In genomic region chr6:126083875-126084274, GRCh38 we compare ENCODE assay signal across 26 cellular contexts.
"Had no signal": no experiment of that assay in that cellular context is flagged by ENCODE, and none has a peak within 500 bp of the region (broad histone marks: within the 10 kb centered on the region; RNA-seq: fewer than 3 reads in every experiment).

No MANE protein-coding gene starts in this region.

- H3K9me3 ChIP-seq: stomach, suprapubic skin, testis, thoracic aorta, thyroid gland, tibial nerve, transverse colon, upper lobe of left lung, upper lobe of right lung, uterus had no signal

- H3K4me3 ChIP-seq: stomach, suprapubic skin, testis, thoracic aorta, thyroid gland, tibial artery, tibial nerve, transverse colon, upper lobe of left lung, upper lobe of right lung, uterus had no signal

- FAIRE-seq: urothelium cell line had no signal

- H3K36me3 ChIP-seq: stomach, suprapubic skin, thoracic aorta, thyroid gland, tibial artery, transverse colon, upper lobe of left lung, upper lobe of right lung, uterus had no signal

- H3K27ac ChIP-seq: stomach, suprapubic skin, testis, thoracic aorta, thyroid gland, tibial artery, tibial nerve, transverse colon, upper lobe of left lung, upper lobe of right lung, uterus had no signal

- DNase-seq: stimulated activated CD4-positive, alpha-beta T cell treated with anti-CD3 and anti-CD28 coated beads, Interleukin-2, amount 100 ng/mL, for 48 hours; stimulated activated CD4-positive, alpha-beta T cell treated with anti-CD3 and anti-CD28 coated beads, Interleukin-4, amount 100 ng/mL, for 1 hour; stimulated activated CD4-positive, alpha-beta T cell treated with anti-CD3 and anti-CD28 coated beads, Interleukin-4, amount 100 ng/mL, for 24 hours; stimulated activated CD4-positive, alpha-beta T cell treated with anti-CD3 and anti-CD28 coated beads, Interleukin-4, amount 100 ng/mL, for 4 hours; stimulated activated CD8-positive, alpha-beta memory T cell treated with anti-CD3 and anti-CD28 coated beads, Interleukin-4, amount 100 ng/mL, for 48 hours; stimulated activated naive B cell treated with anti-CD40 and anti-IgM and Interleukin-4, amounts not matched to agents 10 μg/mL and 1 μg/mL and 100 μg/mL, for 72 hours; stimulated activated naive CD4-positive, alpha-beta T cell; stimulated activated naive CD4-positive, alpha-beta T cell treated with Interleukin-2 at 50 U/mL for 16 hours; stimulated activated naive CD8-positive, alpha-beta T cell treated with anti-CD3 and anti-CD28 coated beads, Interleukin-15, amount 100 ng/mL, for 72 hours; stimulated activated naive CD8-positive, alpha-beta T cell treated with anti-CD3 and anti-CD28 coated beads, Interleukin-15, Interleukin-2, amounts not matched to agents 100 U/mL and 50 U/mL, for 24 hours; stomach; substantia nigra; testis; thyroid gland; tibial artery; transverse colon; trophoblast cell; upper lobe of left lung; upper lobe of right lung; uterus had no signal

- H3K27me3 ChIP-seq: stomach, suprapubic skin, testis, thyroid gland, tibial artery, tibial nerve, transverse colon, upper lobe of left lung, upper lobe of right lung, uterus had no signal

- ATAC-seq: stimulated activated effector memory CD8-positive, alpha-beta T cell treated with anti-CD3 and anti-CD28 coated beads, Interleukin-12 subunit alpha, Interleukin-12 subunit beta, amount 100 ng/mL, for 72 hours; stimulated activated memory B cell treated with anti-CD40 and anti-IgM and Interleukin-4, amounts not matched to agents 10 μg/mL and 1 μg/mL and 100 μg/mL, for 72 hours; stimulated activated naive B cell treated with anti-CD40 and anti-IgM and Interleukin-4, amounts not matched to agents 10 μg/mL and 1 μg/mL and 100 μg/mL, for 72 hours; stimulated activated naive CD8-positive, alpha-beta T cell treated with anti-CD3 and anti-CD28 coated beads, Interleukin-15, amount 100 ng/mL, for 72 hours; stimulated activated naive CD8-positive, alpha-beta T cell treated with anti-CD3 and anti-CD28 coated beads, Interleukin-15, Interleukin-2, amounts not matched to agents 100 U/mL and 50 U/mL, for 24 hours; upper lobe of right lung had no signal

- H3K4me1 ChIP-seq: stomach, suprapubic skin, testis, thyroid gland, tibial artery, tibial nerve, transverse colon, upper lobe of left lung, upper lobe of right lung had no signal
